In the genomic region with DNA sequence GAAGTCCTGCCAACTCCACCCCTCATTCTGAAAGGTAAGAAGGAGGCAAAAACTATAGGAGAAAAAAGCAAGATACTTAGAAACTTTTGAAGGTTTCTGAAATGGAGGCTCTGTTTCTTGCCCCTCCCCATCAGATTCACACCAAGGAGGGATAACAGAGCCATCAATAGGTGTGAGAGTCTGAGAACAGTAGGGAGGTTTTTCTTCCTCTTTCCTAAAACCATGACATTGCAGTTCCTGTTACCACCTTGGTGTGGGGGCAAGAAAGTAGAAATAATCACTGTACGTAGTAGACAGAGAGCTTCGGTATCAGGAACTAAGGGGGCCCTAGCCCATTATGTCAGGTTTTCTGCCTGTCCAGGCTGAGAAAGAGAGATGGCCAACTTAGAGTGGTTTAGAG, we compare ENCODE assay signal across 15 cellular contexts.
DNase-seq lines count a peak whose midpoint lies in the region; ATAC-seq lines count a peak whose summit lies in the region.
"Had no signal": no experiment of that assay in that cellular context is flagged by ENCODE, and none has a peak within 500 bp of the region (broad histone marks: within the 10 kb centered on the region; RNA-seq: fewer than 3 reads in every experiment).

No MANE protein-coding gene starts in this region.

- in situ Hi-C loops in KBM-7 (cut with MboI; ENCODE audit: low pct_unique_long_range_greater_than_20kb, low sequenced_read_pairs), result no loop called here

- peak; percentile 2 for DNase-seq in KBM-7
- no peak for DNase-seq in stimulated activated naive CD8-positive, alpha-beta T cell treated with anti-CD3 and anti-CD28 coated beads, Interleukin-15, Interleukin-2, amounts not matched to agents 100 U/mL and 50 U/mL, for 24 hours
- DNase-seq in activated CD4-positive, alpha-beta T cell treated with anti-CD3 and anti-CD28 coated beads, Interleukin-2, amount 50 U/mL, for 1 hour, result no peak
- DNase-seq: activated CD8-positive, alpha-beta memory T cell treated with anti-CD3 and anti-CD28 coated beads, Interleukin-2, amount 50 U/mL, for 48 hours; activated naive CD8-positive, alpha-beta T cell treated with anti-CD3 and anti-CD28 coated beads, Interleukin-2, amount 10 ng/mL, durations not matched to agents 7 days and 5 days; foreskin keratinocyte; left ventricle myocardium superior; MV-4-11; NCI-H2107; NCI-H748 treated with DMSO at 0.1 percent for 48 hours had no signal

- ATAC-seq in GM18520 (IDR thresholded peaks at IDR 0.05; ENCODE audit: unreplicated experiment), result peak; percentile 85
- peak; percentile 64 for ATAC-seq in GM19468 (IDR thresholded peaks at IDR 0.05; ENCODE audit: extremely low read depth, unreplicated experiment)
- ATAC-seq in HG02870 (IDR thresholded peaks at IDR 0.05; ENCODE audit: unreplicated experiment), result peak; percentile 60
- no peak for ATAC-seq in HG03025 (IDR thresholded peaks at IDR 0.05; ENCODE audit: low FRiP score, unreplicated experiment)
- no peak for ATAC-seq in stimulated activated naive CD8-positive, alpha-beta T cell treated with anti-CD3 and anti-CD28 coated beads, Interleukin-15, Interleukin-2, amounts not matched to agents 100 U/mL and 50 U/mL, for 24 hours
- no peak for ATAC-seq in GM21528 (IDR thresholded peaks at IDR 0.05; ENCODE audit: low FRiP score, unreplicated experiment)
- ATAC-seq: foreskin keratinocyte, left ventricle myocardium superior had no signal

Comparison
In these comparisons a context has a peak if more than half of its experiments do, and no peak if none do; other contexts are left out.
1. ATAC-seq: peak in GM18520 (single experiment), GM19468 (single experiment) and HG02870 (single experiment); none in HG03025 (single experiment), stimulated activated naive CD8-positive, alpha-beta T cell treated with anti-CD3 and anti-CD28 coated beads, Interleukin-15, Interleukin-2, amounts not matched to agents 100 U/mL and 50 U/mL, for 24 hours (single experiment) and GM21528 (single experiment).